In genomic region chr3:89107461-89108035, GRCh38 we compare ENCODE assay signal across 9 cellular contexts. TPM values are rescaled to one million over a fixed set of nuclear protein-coding genes. Genes with fewer than 3 reads are reported as not detected.
DNase-seq lines count a peak whose midpoint lies in the region; ATAC-seq and TF ChIP-seq lines count a peak whose summit lies in the region.
"Had no signal": no experiment of that assay in that cellular context is flagged by ENCODE, and none has a peak within 500 bp of the region (broad histone marks: within the 10 kb centered on the region; RNA-seq: fewer than 3 reads in every experiment).

Gene EPHA3 (plus strand): TSS chr3:89107621. CDS start chr3:89107749, 128 bp downstream.

- H3K36me3 ChIP-seq in GM06990 (ENCODE audit: control insufficient read depth, insufficient read depth, low read length): no peaks in the 10 kb centered on the region

- no peak within 1 kb of the TSS for H3K18ac ChIP-seq in H9 (ENCODE audit: insufficient read length, low read depth, low read length)

- H4K91ac ChIP-seq in H9 (ENCODE audit: insufficient read length, low read depth, low read length): no peak within 1 kb of the TSS

- H3K79me1 ChIP-seq in H9 (ENCODE audit: insufficient read depth, low read depth, low read length, poor library complexity, severe bottlenecking): no peaks in the 10 kb centered on the region

- WGBS in H9 (ENCODE audit: extremely low coverage, insufficient read length, low lambda C conversion rate): no CpG with 5 or more reads among the region's 29 CpGs

- H4K20me1 ChIP-seq in H9 (ENCODE audit: control insufficient read depth, insufficient read depth, insufficient read length): no peaks in the 10 kb centered on the region

- no peak for TF ChIP-seq CTCF in GM06990 (IDR thresholded peaks at IDR 0.05; ENCODE audit: insufficient read depth, low read length, poor library complexity, severe bottlenecking)
- no peak for TF ChIP-seq CTCF in H9 (conservative IDR thresholded peaks at IDR 0.05)

- no peak within 1 kb of the TSS for H2BK120ac ChIP-seq in H9 (ENCODE audit: low read depth, low read length, poor library complexity, severe bottlenecking)

- H3K9me3 Mint-ChIP-seq in H9: no peaks in the 10 kb centered on the region

- H3K36me3 Mint-ChIP-seq in H9 (ENCODE audit: insufficient read depth in 1 of 3, low read depth in 3 of 3): no peaks in the 10 kb centered on the region

- DNase-seq in GM06990 (ENCODE audit: extremely low read depth, insufficient read length): peak; percentile 13
- DNase-seq in H9: peak; percentile 86
- peak; percentile 70 for DNase-seq in LHCN-M2 (ENCODE audit: low read depth)
- peak; percentile 32 for DNase-seq in activated CD4-positive, CD25-positive, alpha-beta regulatory T cell treated with anti-CD3 and anti-CD28 coated beads, Interleukin-2, amount 50 U/mL, for 72 hours
- DNase-seq in dermis blood vessel endothelial cell: peak; percentile 0
- DNase-seq in left lobe of liver (ENCODE audit: low spot score): peak; percentile 55
- peak; percentile 43 for DNase-seq in stimulated activated CD4-positive, alpha-beta T cell treated with anti-CD3 and anti-CD28 coated beads, Interleukin-1b, Interleukin-23, amount 100 ng/mL, for 48 hours
- no peak for DNase-seq in cortex of kidney (lab: John Stamatoyannopoulos, UW)

- H3K4me1 ChIP-seq in H9 (ENCODE audit: insufficient read depth, low read length): no peaks in the 10 kb centered on the region

- H3K23ac ChIP-seq in H9 (ENCODE audit: insufficient read length, low read depth, low read length): no peak within 1 kb of the TSS

- H2AK5ac ChIP-seq in H9 (ENCODE audit: insufficient read length, low read length): no peak within 1 kb of the TSS

- H3K4me3 Mint-ChIP-seq in H9: peak within 1 kb of the TSS; percentile 64 to 77

- H3K27ac Mint-ChIP-seq in H9: no peak within 1 kb of the TSS

- no peaks in the 10 kb centered on the region; the same call in none of the 2 replicates for H3K27me3 Mint-ChIP-seq in H9 (ENCODE audit: low read depth)

- peaks cover 15 to 16% of the 10 kb centered on the region in 2 experiments for H3K4me1 Mint-ChIP-seq in H9

- no peak within 1 kb of the TSS for H4K5ac ChIP-seq in H9 (ENCODE audit: insufficient read length, low read depth, low read length)

- no peak within 1 kb of the TSS for H2AFZ ChIP-seq in H9 (ENCODE audit: low read length)

- no peak within 1 kb of the TSS for H3K4ac ChIP-seq in H9 (ENCODE audit: low read depth, low read length)

- H2BK5ac ChIP-seq in H9 (ENCODE audit: insufficient read length, low read length): no peak within 1 kb of the TSS

- H3K4me2 ChIP-seq in H9 (ENCODE audit: insufficient read depth, insufficient read length, low read length): peak within 1 kb of the TSS; percentile 78

- peak; percentile 92 for ATAC-seq in left lobe of liver

- H3T11ph ChIP-seq in H9 (ENCODE audit: low read length): no peak within 1 kb of the TSS

- H2BK12ac ChIP-seq in H9 (ENCODE audit: insufficient read length, low read depth, low read length): no peak within 1 kb of the TSS

- H3K27me3 ChIP-seq in GM06990 (replicated peaks; ENCODE audit: control insufficient read depth, insufficient read depth, low read length): no peaks in the 10 kb centered on the region
- H3K27me3 ChIP-seq in H9 (ENCODE audit: insufficient read depth, low read length): peaks cover 3% of the 10 kb centered on the region; the same call in 1 of the 2 replicates

- no peak within 1 kb of the TSS for H2BK15ac ChIP-seq in H9 (ENCODE audit: low read depth, low read length)

- H3K9me3 ChIP-seq in H9 (ENCODE audit: control insufficient read depth, low read depth, low read length): no peaks in the 10 kb centered on the region

- H2BK20ac ChIP-seq in H9 (ENCODE audit: low read depth, low read length, poor library complexity, severe bottlenecking): no peak within 1 kb of the TSS

- H3K56ac ChIP-seq in H9 (ENCODE audit: insufficient read length, low read depth, low read length): no peak within 1 kb of the TSS

- peak within 1 kb of the TSS; percentile 27; the same call in 1 of the 2 replicates for H3K4me3 ChIP-seq in GM06990 (replicated peaks; ENCODE audit: low read depth, low read length)

- H3K14ac ChIP-seq in H9 (ENCODE audit: insufficient read depth, low read length): no peak within 1 kb of the TSS

- no peak within 1 kb of the TSS for H3K9ac ChIP-seq in H9 (ENCODE audit: extremely low read depth, insufficient read length, low read length)

- no peaks in the 10 kb centered on the region for H3K79me2 ChIP-seq in H9 (ENCODE audit: insufficient read depth, low read length)

- H3K23me2 ChIP-seq in H9 (ENCODE audit: insufficient read length, low read depth, low read length, poor library complexity, severe bottlenecking): peaks cover 8% of the 10 kb centered on the region

- H4K8ac ChIP-seq in H9 (replicated peaks; ENCODE audit: insufficient read length, low read depth, low read length): no peak within 1 kb of the TSS

- H3K27ac ChIP-seq in H9 (ENCODE audit: insufficient read length, low read depth, low read length): no peak within 1 kb of the TSS

RNA-seq across cellular contexts. Expression of gene EPHA3, which starts in this region (rescaled TPM):
- total RNA-seq in H9 (2021): 0.59 and 0.66 TPM in 2 replicates
- total RNA-seq in LHCN-M2 (2014; rRNA removed): 0.13 and 0.17 TPM in 2 replicates
- 0.53 TPM for polyA plus RNA-seq in LHCN-M2 (2012)
- 0.14 TPM in 1 of 2 replicates, not detected in the other for total RNA-seq in dermis blood vessel endothelial cell
- 1.5 TPM for total RNA-seq in left lobe of liver
- total RNA-seq: dermis microvascular lymphatic vessel endothelial cell had no signal

Comparison
In these comparisons a context has a peak if more than half of its experiments do, and no peak if none do; other contexts are left out.
1. Peak in DNase-seq and H3K4me2 ChIP-seq in H9; RNA of the gene not detected or under 1 TPM.
2. Peak in DNase-seq in LHCN-M2; RNA of the gene not detected or under 1 TPM.
3. Peak in DNase-seq in dermis blood vessel endothelial cell; RNA of the gene not detected or under 1 TPM.